Comparison of ENCODE assay signal across 10 cellular contexts in genomic region chr20:44887466-44887865, GRCh38. TPM values are rescaled to one million over a fixed set of nuclear protein-coding genes. Genes with fewer than 3 reads are reported as not detected.
DNase-seq lines count a peak whose midpoint lies in the region; ATAC-seq and TF ChIP-seq lines count a peak whose summit lies in the region.
"Had no signal": no experiment of that assay in that cellular context is flagged by ENCODE, and none has a peak within 500 bp of the region (broad histone marks: within the 10 kb centered on the region; RNA-seq: fewer than 3 reads in every experiment).

No MANE protein-coding gene starts in this region.

- H3K4me3 Mint-ChIP-seq in T-helper 1 cell treated with Interleukin-12 subunit alpha and Interleukin-12 subunit beta and Interleukin-4 antibody, amounts not matched to agents 30 μg/mL and 1 μg/mL, for 36 hours: peak overlapping the region; percentile 96
- peak overlapping the region; percentile 93 for H3K4me3 Mint-ChIP-seq in stimulated activated effector memory CD8-positive, alpha-beta T cell treated with anti-CD3 and anti-CD28 coated beads, Interleukin-12 subunit alpha, Interleukin-12 subunit beta, amount 100 ng/mL, for 72 hours

- in situ Hi-C loops in G401 (cut with HindIII; ENCODE audit: low sequenced_read_pairs): no loop called here
- in situ Hi-C loops in KBM-7 (cut with MboI; ENCODE audit: low pct_unique_long_range_greater_than_20kb, low sequenced_read_pairs): no loop called here

- H3K27ac ChIP-seq in VCaP: peak overlapping the region; percentile 97

- H3K9me3 Mint-ChIP-seq in T-helper 1 cell treated with Interleukin-12 subunit alpha and Interleukin-12 subunit beta and Interleukin-4 antibody, amounts not matched to agents 30 μg/mL and 1 μg/mL, for 36 hours: no peaks in the 10 kb centered on the region
- no peaks in the 10 kb centered on the region for H3K9me3 Mint-ChIP-seq in stimulated activated effector memory CD8-positive, alpha-beta T cell treated with anti-CD3 and anti-CD28 coated beads, Interleukin-12 subunit alpha, Interleukin-12 subunit beta, amount 100 ng/mL, for 72 hours

- TF ChIP-seq CTCF in VCaP (conservative IDR thresholded peaks at IDR 0.05) (no peak), fibroblast of villous mesenchyme (IDR thresholded peaks at IDR 0.05; ENCODE audit: insufficient read depth, low read depth, low read length) (no peak)

- peaks cover 25% of the 10 kb centered on the region for H3K36me3 Mint-ChIP-seq in T-helper 1 cell treated with Interleukin-12 subunit alpha and Interleukin-12 subunit beta and Interleukin-4 antibody, amounts not matched to agents 30 μg/mL and 1 μg/mL, for 36 hours (ENCODE audit: low read depth)
- H3K36me3 Mint-ChIP-seq in stimulated activated effector memory CD8-positive, alpha-beta T cell treated with anti-CD3 and anti-CD28 coated beads, Interleukin-12 subunit alpha, Interleukin-12 subunit beta, amount 100 ng/mL, for 72 hours: peaks cover 61% of the 10 kb centered on the region

- peak overlapping the region; percentile 79 for H3K4me3 ChIP-seq in fibroblast of villous mesenchyme (ENCODE audit: low read depth, low read length)

- H3K27me3 Mint-ChIP-seq in T-helper 1 cell treated with Interleukin-12 subunit alpha and Interleukin-12 subunit beta and Interleukin-4 antibody, amounts not matched to agents 30 μg/mL and 1 μg/mL, for 36 hours (ENCODE audit: low read depth): no peaks in the 10 kb centered on the region

- ATAC-seq in stimulated activated effector memory CD8-positive, alpha-beta T cell treated with anti-CD3 and anti-CD28 coated beads, Interleukin-12 subunit alpha, Interleukin-12 subunit beta, amount 100 ng/mL, for 72 hours: no peak
- ATAC-seq in HG02852 (IDR thresholded peaks at IDR 0.05; ENCODE audit: unreplicated experiment): no peak

- DNase-seq in T-helper 1 cell (no peak), fibroblast of villous mesenchyme (ENCODE audit: low read depth) (no peak), G401 (ENCODE audit: low spot score) (no peak), KBM-7 (no peak)
- DNase-seq in stimulated activated effector memory CD8-positive, alpha-beta T cell treated with anti-CD3 and anti-CD28 coated beads, Interleukin-12 subunit alpha, Interleukin-12 subunit beta, amount 100 ng/mL, for 72 hours (ENCODE audit: low spot score in 2 of 2): no peak
- DNase-seq: 8988T, NCI-H2029 treated with DMSO at 0.1 percent for 48 hours had no signal

- H3K4me1 Mint-ChIP-seq in T-helper 1 cell treated with Interleukin-12 subunit alpha and Interleukin-12 subunit beta and Interleukin-4 antibody, amounts not matched to agents 30 μg/mL and 1 μg/mL, for 36 hours (ENCODE audit: low read depth): peaks cover 58% of the 10 kb centered on the region
- H3K4me1 Mint-ChIP-seq in stimulated activated effector memory CD8-positive, alpha-beta T cell treated with anti-CD3 and anti-CD28 coated beads, Interleukin-12 subunit alpha, Interleukin-12 subunit beta, amount 100 ng/mL, for 72 hours: peaks cover 68% of the 10 kb centered on the region

- peak overlapping the region; percentile 42 for H3K27ac Mint-ChIP-seq in T-helper 1 cell treated with Interleukin-12 subunit alpha and Interleukin-12 subunit beta and Interleukin-4 antibody, amounts not matched to agents 30 μg/mL and 1 μg/mL, for 36 hours
- peak overlapping the region; percentile 93 for H3K27ac Mint-ChIP-seq in stimulated activated effector memory CD8-positive, alpha-beta T cell treated with anti-CD3 and anti-CD28 coated beads, Interleukin-12 subunit alpha, Interleukin-12 subunit beta, amount 100 ng/mL, for 72 hours

RNA-seq across cellular contexts. Expression of gene YWHAB, which starts 2.0 kb away (rescaled TPM):
- 93.7 and 147 TPM in 2 replicates for total RNA-seq in fibroblast of villous mesenchyme
- total RNA-seq in G401 (2014; rRNA removed; shearing (Covaris generic)): 96.3 and 138 TPM in 2 replicates

RNA-seq across cellular contexts. Expression of gene PABPC1L, which starts 22.4 kb away (rescaled TPM):
- total RNA-seq in fibroblast of villous mesenchyme: 10.8 and 11.0 TPM in 2 replicates
- total RNA-seq in G401 (2014; rRNA removed; shearing (Covaris generic)): 3.7 and 11.4 TPM in 2 replicates
